In the genomic region with DNA sequence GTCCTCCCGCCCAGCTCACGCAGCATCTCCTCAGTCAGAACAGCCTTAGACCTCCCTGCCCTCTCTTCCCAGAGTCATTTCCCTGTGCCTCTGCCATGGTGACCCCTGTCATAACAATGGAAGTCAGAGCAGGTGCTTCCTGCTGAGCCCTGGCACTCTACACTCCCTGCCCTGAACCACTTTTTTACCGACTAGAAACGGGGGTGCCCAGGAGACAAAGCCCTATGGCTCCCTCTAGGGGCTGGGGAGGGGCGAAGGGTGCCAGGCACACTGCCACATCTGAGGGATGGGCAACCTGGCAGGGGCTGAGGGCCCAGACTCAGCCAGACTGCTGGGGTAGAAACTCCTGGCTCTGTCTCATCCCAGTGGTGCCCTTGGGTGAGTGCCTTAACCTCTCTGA, we compare ENCODE assay signal across 8 cellular contexts. TPM values are rescaled to one million over a fixed set of nuclear protein-coding genes. Genes with fewer than 3 reads are reported as not detected.
DNase-seq lines count a peak whose midpoint lies in the region; ATAC-seq and TF ChIP-seq lines count a peak whose summit lies in the region.

No MANE protein-coding gene starts in this region.

- H3K27ac ChIP-seq in stomach: no peak overlapping the region

- TF ChIP-seq EP300 in stomach (IDR thresholded peaks at IDR 0.05): no peak

- H3K4me3 ChIP-seq in stomach: no peak overlapping the region

- H3K27me3 Mint-ChIP-seq in activated CD8-positive, alpha-beta T cell treated with anti-CD3 and anti-CD28 coated beads, Interleukin-2, amount 10 ng/mL, durations not matched to agents 7 days and 5 days (ENCODE audit: low read depth): no peaks in the 10 kb centered on the region

- TF ChIP-seq POLR2A in stomach (IDR thresholded peaks at IDR 0.05): no peak

- peaks cover 2% of the 10 kb centered on the region for H3K36me3 Mint-ChIP-seq in activated CD8-positive, alpha-beta T cell treated with anti-CD3 and anti-CD28 coated beads, Interleukin-2, amount 10 ng/mL, durations not matched to agents 7 days and 5 days (ENCODE audit: low read depth)

- no peaks in the 10 kb centered on the region for H3K9me3 Mint-ChIP-seq in activated CD8-positive, alpha-beta T cell treated with anti-CD3 and anti-CD28 coated beads, Interleukin-2, amount 10 ng/mL, durations not matched to agents 7 days and 5 days (ENCODE audit: insufficient read depth)

- H3K4me1 Mint-ChIP-seq in activated CD8-positive, alpha-beta T cell treated with anti-CD3 and anti-CD28 coated beads, Interleukin-2, amount 10 ng/mL, durations not matched to agents 7 days and 5 days (ENCODE audit: low read depth): peaks cover 41% of the 10 kb centered on the region

- intact Hi-C loops in stomach (cut with DNase I; ENCODE audit: low total_unique reads): no loop called here

- peaks cover 0 to 17% (median 2%) of the 10 kb centered on the region in 4 donors for H3K36me3 ChIP-seq in stomach

- CTCF ChIA-PET in activated CD8-positive, alpha-beta T cell treated with anti-CD3 and anti-CD28 coated beads, Interleukin-2, amount 10 ng/mL, durations not matched to agents 7 days and 5 days (lab: Charles Lee): interaction anchor here (1.0 kb wide), 3 partner anchors 11 to 17 kb away, joined by 3 read pairs; a partner anchor contains a TSS

- peak; percentile 16 for DNase-seq in activated CD4-positive, CD25-positive, alpha-beta regulatory T cell treated with anti-CD3 and anti-CD28 coated beads, Interleukin-2, amount 50 U/mL, for 16 hours (ENCODE audit: low read depth, low spot score)
- DNase-seq in activated CD4-positive, CD25-positive, alpha-beta regulatory T cell (lab: John Stamatoyannopoulos, UW): no peak
- peak; percentile 83 for DNase-seq in NCI-H2107 treated with DMSO at 0.1 percent for 48 hours (lab: John Stamatoyannopoulos, UW; ENCODE audit: unreplicated experiment)
- DNase-seq in activated CD8-positive, alpha-beta T cell treated with anti-CD3 and anti-CD28 coated beads, Interleukin-2, amount 10 ng/mL, durations not matched to agents 7 days and 5 days: peak; percentile 71
- peak; percentile 33 for DNase-seq in glomerular visceral epithelial cell (ENCODE audit: extremely low spot score)
- DNase-seq in stomach: peak; percentile 45
- no peak for DNase-seq in COLO829 (ENCODE audit: low spot score)
- no peak for DNase-seq in SIG-M5 treated with dmso at 0.1 percent for 504 hours (lab: John Stamatoyannopoulos, UW; ENCODE audit: unreplicated experiment)

- H3K9me3 ChIP-seq in stomach: no peaks in the 10 kb centered on the region

- H3K27ac Mint-ChIP-seq in activated CD8-positive, alpha-beta T cell treated with anti-CD3 and anti-CD28 coated beads, Interleukin-2, amount 10 ng/mL, durations not matched to agents 7 days and 5 days: peak overlapping the region; percentile 70

- TF ChIP-seq CTCF in stomach (IDR thresholded peaks at IDR 0.05): peak in 3 of 7 experiments; percentile 12 to 21 (median 16)

- H3K4me1 ChIP-seq in stomach: peaks cover 0 to 35% (median 20%) of the 10 kb centered on the region in 4 donors

- H3K27me3 ChIP-seq in stomach: peaks cover 0 to 21% (median 15%) of the 10 kb centered on the region in 3 donors

- H3K4me3 Mint-ChIP-seq in activated CD8-positive, alpha-beta T cell treated with anti-CD3 and anti-CD28 coated beads, Interleukin-2, amount 10 ng/mL, durations not matched to agents 7 days and 5 days: no peak overlapping the region

- peak; percentile 75 for ATAC-seq in activated CD8-positive, alpha-beta T cell treated with anti-CD3 and anti-CD28 coated beads, Interleukin-2, amount 10 ng/mL, durations not matched to agents 7 days and 5 days

- POLR2A ChIA-PET in activated CD8-positive, alpha-beta T cell treated with anti-CD3 and anti-CD28 coated beads, Interleukin-2, amount 10 ng/mL, durations not matched to agents 7 days and 5 days (lab: Charles Lee): no interaction called here

- WGBS in stomach, 5 donors: 23 to 46% (median 40%) methylated on average over 4 to 5 of the region's 5 CpGs

RNA-seq across cellular contexts. Expression of a gene that starts 16.4 kb away (rescaled TPM):
- 10 to 100 TPM; 14.0 to 14.3 TPM for total RNA-seq in activated CD8-positive, alpha-beta T cell treated with anti-CD3 and anti-CD28 coated beads, Interleukin-2, amount 10 ng/mL, durations not matched to agents 7 days and 5 days
- total RNA-seq in stomach: 10 to 100 TPM in 2 of 5 donors, 1 to 10 TPM in 3; 4.6 to 17.0 (median 8.8) TPM
- 1 to 10 TPM; 5.5 to 5.7 (median 5.5) TPM for polyA plus RNA-seq in stomach

RNA-seq across cellular contexts. Expression of a gene that starts 22.3 kb away (rescaled TPM):
- total RNA-seq in activated CD8-positive, alpha-beta T cell treated with anti-CD3 and anti-CD28 coated beads, Interleukin-2, amount 10 ng/mL, durations not matched to agents 7 days and 5 days: under 1 TPM; 0.37 to 0.73 TPM
- total RNA-seq in stomach: 10 to 100 TPM in 2 of 5 donors, 1 to 10 TPM in 3; 2.2 to 74.1 (median 8.3) TPM
- 1 to 10 TPM in 2 of 3 donors, under 1 TPM in 1; 0.92 to 3.1 (median 1.1) TPM for polyA plus RNA-seq in stomach

RNA-seq across cellular contexts. Expression of a gene that starts 39.9 kb away (rescaled TPM):
- 10 to 100 TPM; 15.7 to 16.3 TPM for total RNA-seq in activated CD8-positive, alpha-beta T cell treated with anti-CD3 and anti-CD28 coated beads, Interleukin-2, amount 10 ng/mL, durations not matched to agents 7 days and 5 days
- 10 to 100 TPM in 2 of 5 donors, 1 to 10 TPM in 1, under 1 TPM in 2; 0.89 to 23.3 (median 3.9) TPM for total RNA-seq in stomach
- polyA plus RNA-seq in stomach: 1 to 10 TPM in 2 of 3 donors, under 1 TPM in 1; 0.68 to 2.7 (median 1.8) TPM

Comparison
In these comparisons a context has a peak if more than half of its experiments do, and no peak if none do; other contexts are left out.
1. DNase-seq: peak in activated CD4-positive, CD25-positive, alpha-beta regulatory T cell treated with anti-CD3 and anti-CD28 coated beads, Interleukin-2, amount 50 U/mL, for 16 hours (single experiment), NCI-H2107 treated with DMSO at 0.1 percent for 48 hours (single experiment), activated CD8-positive, alpha-beta T cell treated with anti-CD3 and anti-CD28 coated beads, Interleukin-2, amount 10 ng/mL, durations not matched to agents 7 days and 5 days (single experiment), glomerular visceral epithelial cell (single experiment) and stomach (single experiment); none in activated CD4-positive, CD25-positive, alpha-beta regulatory T cell (0 of 4), COLO829 (single experiment) and SIG-M5 treated with dmso at 0.1 percent for 504 hours (single experiment).